ENCODE assay signal across 8 cellular contexts in genomic region chr11:62787005-62787759, GRCh38. TPM values are rescaled to one million over a fixed set of nuclear protein-coding genes. Genes with fewer than 3 reads are reported as not detected.
DNase-seq lines count a peak whose midpoint lies in the region; ATAC-seq and TF ChIP-seq lines count a peak whose summit lies in the region.

Gene TMEM179B (plus strand): TSS chr11:62787402. CDS start chr11:62787432, 30 bp downstream.

- H3K36me3 ChIP-seq in WERI-Rb-1 (peaks cover 63% of the 10 kb centered on the region), mammary epithelial cell (ENCODE audit: insufficient read depth, low read length) (peaks cover 10% of the 10 kb centered on the region), spleen (peaks cover 0 to 51% (median 28%) of the 10 kb centered on the region in 6 donors)

- DNase-seq in AG04449 (ENCODE audit: low read depth, low spot score) (peak; percentile 86), NCI-H2196 treated with DMSO at 0.1 percent for 48 hours (lab: John Stamatoyannopoulos, UW; ENCODE audit: unreplicated experiment) (peak; percentile 95), WERI-Rb-1 (peak; percentile 97), mammary epithelial cell (peak; percentile 98), immature natural killer cell (peak; percentile 99), spleen (peak; percentile 99)

- intact Hi-C loops in mammary epithelial cell (cut with micrococcal nuclease) (loop anchor here (1.0 to 5.0 kb wide), 8 partner anchors 26 to 425 kb away; partner anchors contain the start of genes POLR2G, STX5, TEX54 and TTC9C), spleen (cut with DNase I; ENCODE audit: low total_unique reads) (loop anchor here (5.0 kb wide), 1 partner anchor 70 kb away; no protein-coding TSS in a partner anchor)

- peaks cover 50 to 58% of the 10 kb centered on the region in 2 donors for H3K4me1 Mint-ChIP-seq in immature natural killer cell

- peak within 1 kb of the TSS; percentile 48 for H2AFZ ChIP-seq in mammary epithelial cell (ENCODE audit: low read depth, low read length)

- TF ChIP-seq CTCF in AG04449 (IDR thresholded peaks at IDR 0.05; ENCODE audit: insufficient read depth, low read length, missing control alignments) (peak; percentile 62), WERI-Rb-1 (IDR thresholded peaks at IDR 0.05; ENCODE audit: low read depth, low read length) (peak; percentile 65), mammary epithelial cell (conservative IDR thresholded peaks at IDR 0.05 in 1 of 2, IDR thresholded peaks at IDR 0.05 in 1 of 2; ENCODE audit: extremely low read depth in 1 of 2, insufficient read depth in 1 of 2, low read depth in 1 of 2, low read length in 2 of 2) (peak; percentile 52 to 71), spleen (IDR thresholded peaks at IDR 0.05 in 8 of 11, conservative IDR thresholded peaks at IDR 0.05 in 3 of 11) (peak in 9 of 11 experiments; percentile 4 to 69 (median 48))

- ATAC-seq in GM18868 (IDR thresholded peaks at IDR 0.05; ENCODE audit: unreplicated experiment) (peak; percentile 69), HG03108 (IDR thresholded peaks at IDR 0.05; ENCODE audit: unreplicated experiment) (peak; percentile 60)

- POLR2A ChIA-PET in AG04449 (lab: Yijun Ruan, JAX): interaction anchor here (0.5 to 3.7 kb wide), 17 partner anchors 9 to 122 kb away, joined by 3 to 41 read pairs (median 4); partner anchors contain the start of genes C11orf98, CSKMT, HNRNPUL2 and STX5

- CTCF ChIA-PET in AG04449 (lab: Yijun Ruan, JAX) (interaction anchor here (0.6 to 5.1 kb wide), 45 partner anchors 9 to 426 kb away, joined by 3 to 189 read pairs (median 5); partner anchors contain the start of genes POLR2G, STX5, TAF6L and TEX54), mammary epithelial cell (lab: Charles Lee; ENCODE audit: low non-redundant PET) (interaction anchor here (0.5 to 1.0 kb wide), 9 partner anchors 14 to 365 kb away, joined by 3 to 24 read pairs (median 3); partner anchors contain the start of genes GANAB, STX5, TEX54 and ZBTB3)

- peak; percentile 38 to 96 (median 92) for TF ChIP-seq POLR2A in spleen (IDR thresholded peaks at IDR 0.05)

- H3K36me3 Mint-ChIP-seq in immature natural killer cell: peaks cover 0 to 8% (median 0%) of the 10 kb centered on the region in 3 donors

- H3K27ac Mint-ChIP-seq in immature natural killer cell: peak within 1 kb of the TSS; percentile 95 to 96 (median 96)

- BruUV-seq in mammary epithelial cell (replicated peaks; lab: Mats Ljungman, UMichigan): no TSS peak

- no peaks in the 10 kb centered on the region for H4K20me1 ChIP-seq in mammary epithelial cell (ENCODE audit: insufficient read depth, low read length)

- peak within 1 kb of the TSS; percentile 88 for H3K9ac ChIP-seq in mammary epithelial cell (ENCODE audit: insufficient read depth, low read length)

- dilution Hi-C loops in mammary epithelial cell (cut with HindIII; ENCODE audit: low sequenced_read_pairs): no loop called here

- no peaks in the 10 kb centered on the region for H3K9me3 Mint-ChIP-seq in immature natural killer cell

- H3K4me3 Mint-ChIP-seq in immature natural killer cell: peak within 1 kb of the TSS; percentile 93 to 96 (median 95)

- WGBS in mammary epithelial cell (ENCODE audit: low coverage, missing lambda C conversion rate): 1% methylated on average over 27 of the region's 88 CpGs
- 0 to 1% (median 1%) methylated on average over 56 to 88 of the region's 88 CpGs for WGBS in spleen, 5 donors

- H3K27ac ChIP-seq in WERI-Rb-1 (peak within 1 kb of the TSS; percentile 89), mammary epithelial cell (ENCODE audit: insufficient read depth, low read depth, low read length) (peak within 1 kb of the TSS; percentile 70), spleen (peak within 1 kb of the TSS; percentile 95 to 100 (median 98))

- H3K27me3 Mint-ChIP-seq in immature natural killer cell (ENCODE audit: low read depth in 3 of 3): peaks cover 0 to 7% (median 4%) of the 10 kb centered on the region in 3 donors

- H3K27me3 ChIP-seq in WERI-Rb-1 (ENCODE audit: insufficient read depth, low read depth, severe bottlenecking): no peaks in the 10 kb centered on the region
- no peaks in the 10 kb centered on the region for H3K27me3 ChIP-seq in mammary epithelial cell (ENCODE audit: insufficient read depth, low read length)
- H3K27me3 ChIP-seq in spleen (replicated peaks in 1 of 7): no peaks in the 10 kb centered on the region

- H3K9me3 ChIP-seq in WERI-Rb-1 (ENCODE audit: severe bottlenecking) (no peaks in the 10 kb centered on the region), mammary epithelial cell (replicated peaks; ENCODE audit: insufficient read depth, low read length) (no peaks in the 10 kb centered on the region), spleen (no peaks in the 10 kb centered on the region)

- in situ Hi-C loops in mammary epithelial cell (cut with MboI; ENCODE audit: low sequenced_read_pairs in 2 of 2): loop anchor here in 1 of 2 donors (5.0 kb wide), 1 partner anchor 75 kb away; no protein-coding TSS in a partner anchor

- H3K4me3 ChIP-seq in AG04449 (ENCODE audit: low read depth, low read length) (peak within 1 kb of the TSS; percentile 95), WERI-Rb-1 (ENCODE audit: low read depth, low read length) (peak within 1 kb of the TSS; percentile 91), mammary epithelial cell (replicated peaks in 1 of 3; ENCODE audit: insufficient read depth in 1 of 3, low read depth in 2 of 3, low read length in 3 of 3) (peak within 1 kb of the TSS; percentile 43 to 95 (median 67)), spleen (peak within 1 kb of the TSS; percentile 85 to 99 (median 98))

- H3K4me2 ChIP-seq in mammary epithelial cell (ENCODE audit: insufficient read depth, low read depth, low read length): peak within 1 kb of the TSS; percentile 95

- H3K4me1 ChIP-seq in mammary epithelial cell (ENCODE audit: insufficient read depth, low read length): peaks cover 21% of the 10 kb centered on the region
- peaks cover 34 to 60% (median 55%) of the 10 kb centered on the region in 6 donors for H3K4me1 ChIP-seq in spleen

- H3K79me2 ChIP-seq in mammary epithelial cell (ENCODE audit: insufficient read depth, low read length): peaks cover 47% of the 10 kb centered on the region

RNA-seq across cellular contexts. Expression of gene TMEM179B, which starts in this region (rescaled TPM):
- total RNA-seq in mammary epithelial cell (10 to 100 TPM; 20.5 to 26.9 TPM), spleen (10 to 100 TPM; 39.0 to 80.8 (median 48.3) TPM)
- polyA plus RNA-seq in mammary epithelial cell (57.7 TPM), immature natural killer cell (100 to 1,000 TPM; 162 to 290 (median 174) TPM), spleen (10 to 100 TPM; 46.1 to 57.1 (median 54.6) TPM)
- polyA minus RNA-seq in mammary epithelial cell: 51.5 TPM

Comparison
In these comparisons a context has a peak if more than half of its experiments do, and no peak if none do; other contexts are left out.
1. Peak in every context shown above with its lines: DNase-seq, ATAC-seq, H3K4me3 ChIP-seq and H3K27ac ChIP-seq.